Comparison of ENCODE assay signal across 15 cellular contexts in genomic region chr13:35888327-35888940, GRCh38.
DNase-seq lines count a peak whose midpoint lies in the region; ATAC-seq lines count a peak whose summit lies in the region.
"Had no signal": no experiment of that assay in that cellular context is flagged by ENCODE, and none has a peak within 500 bp of the region (broad histone marks: within the 10 kb centered on the region; RNA-seq: fewer than 3 reads in every experiment).

No MANE protein-coding gene starts in this region.

- intact Hi-C loops in left cardiac atrium (cut with DNase I) = no loop called here

- peak; percentile 23 for DNase-seq in EH (ENCODE audit: low read depth)
- DNase-seq in NCI-H2029 treated with DMSO at 0.1 percent for 48 hours (lab: John Stamatoyannopoulos, UW) = peak; percentile 5
- DNase-seq in SHP77 treated with DMSO at 0.1 percent for 48 hours (lab: John Stamatoyannopoulos, UW) = peak; percentile 31
- peak; percentile 44 for DNase-seq in medulla oblongata (ENCODE audit: extremely low spot score)
- DNase-seq in left cardiac atrium = no peak
- DNase-seq in D341Med (ENCODE audit: low spot score) = no peak
- DNase-seq: activated CD8-positive, alpha-beta memory T cell treated with anti-CD3 and anti-CD28 coated beads, Interleukin-2, amount 10 ng/mL, durations not matched to agents 7 days and 5 days; GDM1; HFFc6; NCI-H226; Right ventricle myocardium superior had no signal

- no peak for ATAC-seq in GM18861 (IDR thresholded peaks at IDR 0.05; ENCODE audit: unreplicated experiment)
- ATAC-seq in GM21825 (IDR thresholded peaks at IDR 0.05; ENCODE audit: unreplicated experiment) = no peak
- ATAC-seq in left cardiac atrium = no peak
- ATAC-seq: activated CD8-positive, alpha-beta memory T cell treated with anti-CD3 and anti-CD28 coated beads, Interleukin-2, amount 10 ng/mL, durations not matched to agents 7 days and 5 days; gastroesophageal sphincter; natural killer cell treated with Interleukin-12 subunit alpha and Interleukin-12 subunit beta and Interleukin-15 and Interleukin-18, amount 100 ng/mL, for 72 hours had no signal

Comparison
In these comparisons a context has a peak if more than half of its experiments do, and no peak if none do; other contexts are left out.
1. DNase-seq: peak in EH (single experiment), NCI-H2029 treated with DMSO at 0.1 percent for 48 hours (single experiment), SHP77 treated with DMSO at 0.1 percent for 48 hours (single experiment) and medulla oblongata (single experiment); none in left cardiac atrium (single experiment) and D341Med (single experiment).